Comparison of ENCODE assay signal across 8 cellular contexts in genomic region chr1:44721521-44722361, GRCh38.
DNase-seq lines count a peak whose midpoint lies in the region; ATAC-seq and TF ChIP-seq lines count a peak whose summit lies in the region.

No MANE protein-coding gene starts in this region.

- no peak overlapping the region for H3K4me3 ChIP-seq in astrocyte of the spinal cord (ENCODE audit: low read depth, low read length)

- ATAC-seq in HG02610 (IDR thresholded peaks at IDR 0.05; ENCODE audit: unreplicated experiment) = peak; percentile 75

- DNase-seq in NCI-H1436 (lab: John Stamatoyannopoulos, UW) = peak; percentile 23
- DNase-seq in NCI-H1436 treated with DMSO at 0.1 percent for 48 hours (lab: John Stamatoyannopoulos, UW) = no peak
- DNase-seq in NAMALWA (ENCODE audit: low spot score) = peak; percentile 99
- peak; percentile 34 for DNase-seq in T follicular helper cell (ENCODE audit: low read depth)
- DNase-seq in astrocyte of the spinal cord (ENCODE audit: low read depth, low spot score) = peak; percentile 96
- peak; percentile 87 for DNase-seq in kidney glomerular epithelial cell (lab: John Stamatoyannopoulos, UW)
- peak; percentile 33 to 53 (median 46) for DNase-seq in stimulated activated CD4-positive, alpha-beta T cell treated with anti-CD3 and anti-CD28 coated beads, TNF-alpha, amount 100 ng/mL, for 1 hour (ENCODE audit: low read depth in 3 of 3, low spot score in 1 of 3)

- in situ Hi-C loops in astrocyte of the spinal cord (cut with HindIII; ENCODE audit: low sequenced_read_pairs) = no loop called here

- no peak for TF ChIP-seq CTCF in astrocyte of the spinal cord (IDR thresholded peaks at IDR 0.05; ENCODE audit: low read depth, low read length)
